ENCODE assay signal across 8 cellular contexts in genomic region chr16:88747588-88748301, GRCh38. TPM values are rescaled to one million over a fixed set of nuclear protein-coding genes. Genes with fewer than 3 reads are reported as not detected.
A peak's percentile ranks its signal among the peaks of the same experiment; 100 is the strongest.
DNase-seq lines count a peak whose midpoint lies in the region; ATAC-seq and TF ChIP-seq lines count a peak whose summit lies in the region.

No MANE protein-coding gene starts in this region.

- H3K9me3 ChIP-seq in SU-DHL-6 (ENCODE audit: insufficient read depth, low read length) (no peaks in the 10 kb centered on the region), esophagus squamous epithelium (no peaks in the 10 kb centered on the region), prostate gland (no peaks in the 10 kb centered on the region)

- H3K9me2 ChIP-seq in SU-DHL-6 (replicated peaks; ENCODE audit: insufficient read depth, low read length): no peaks in the 10 kb centered on the region

- no peak overlapping the region for H2AFZ ChIP-seq in SU-DHL-6 (ENCODE audit: low read depth, low read length, severe bottlenecking)

- no peaks in the 10 kb centered on the region for H3F3A ChIP-seq in SU-DHL-6 (ENCODE audit: insufficient read depth)

- no peak overlapping the region for H3K27ac Mint-ChIP-seq in type B pancreatic cell

- H3K9me3 Mint-ChIP-seq in type B pancreatic cell: no peaks in the 10 kb centered on the region

- no peaks in the 10 kb centered on the region for H3K36me3 Mint-ChIP-seq in type B pancreatic cell

- H3K27ac ChIP-seq in SU-DHL-6 (ENCODE audit: low read depth, low read length) (no peak overlapping the region), esophagus squamous epithelium (peak overlapping the region in 2 of 4 donors; percentile 39 to 77), prostate gland (peak overlapping the region in 1 of 2 donors; percentile 69)

- H3K79me2 ChIP-seq in SU-DHL-6 (ENCODE audit: insufficient read depth, low read length): no peaks in the 10 kb centered on the region

- H3K4me1 ChIP-seq in esophagus squamous epithelium (peaks cover 19 to 58% (median 45%) of the 10 kb centered on the region in 3 donors), prostate gland (replicated peaks) (peaks cover 9% of the 10 kb centered on the region)

- TF ChIP-seq CTCF in SU-DHL-6 (IDR thresholded peaks at IDR 0.05; ENCODE audit: insufficient read depth, low read length, poor library complexity, severe bottlenecking) (peak; percentile 21), esophagus squamous epithelium (IDR thresholded peaks at IDR 0.05) (peak in 4 of 6 experiments; percentile 4 to 53 (median 18)), type B pancreatic cell (conservative IDR thresholded peaks at IDR 0.05) (peak; percentile 37), prostate gland (IDR thresholded peaks at IDR 0.05) (no peak)

- no peaks in the 10 kb centered on the region for H4K20me1 ChIP-seq in SU-DHL-6 (ENCODE audit: low read depth, low read length)

- no peak overlapping the region for H3K4me2 ChIP-seq in SU-DHL-6 (ENCODE audit: low read depth, low read length, poor library complexity, severe bottlenecking)

- TF ChIP-seq POLR2A in esophagus squamous epithelium (IDR thresholded peaks at IDR 0.05): no peak
- no peak for TF ChIP-seq POLR2A in prostate gland (IDR thresholded peaks at IDR 0.05)

- no peak overlapping the region for H3K9ac ChIP-seq in SU-DHL-6 (ENCODE audit: low read length)

- intact Hi-C loops in esophagus squamous epithelium (cut with DNase I): no loop called here
- intact Hi-C loops in prostate gland (cut with DNase I): no loop called here

- H3K4me3 Mint-ChIP-seq in type B pancreatic cell: no peak overlapping the region

- H3K27me3 Mint-ChIP-seq in type B pancreatic cell: no peaks in the 10 kb centered on the region

- no peak for ATAC-seq in HG02970 (IDR thresholded peaks at IDR 0.05; ENCODE audit: low FRiP score, unreplicated experiment)
- ATAC-seq in GM19328 (IDR thresholded peaks at IDR 0.05; ENCODE audit: unreplicated experiment): no peak

- no peak overlapping the region for H3K4me3 ChIP-seq in SU-DHL-6 (ENCODE audit: insufficient read depth, low read length, poor library complexity, severe bottlenecking)
- H3K4me3 ChIP-seq in esophagus squamous epithelium: no peak overlapping the region
- no peak overlapping the region for H3K4me3 ChIP-seq in prostate gland

- 78% methylated on average over 17 to 18 of the region's 26 CpGs for WGBS in esophagus squamous epithelium, 2 donors
- WGBS in prostate gland: 87% methylated on average over 23 of the region's 26 CpGs

- H3K36me3 ChIP-seq in SU-DHL-6 (ENCODE audit: low read length) (no peaks in the 10 kb centered on the region), esophagus squamous epithelium (peaks cover 0 to 40% (median 0%) of the 10 kb centered on the region in 3 donors), prostate gland (no peaks in the 10 kb centered on the region)

- H3K4me1 Mint-ChIP-seq in type B pancreatic cell (ENCODE audit: unreplicated experiment): no peaks in the 10 kb centered on the region

- DNase-seq in DMS153 (lab: John Stamatoyannopoulos, UW): peak; percentile 45
- DNase-seq in HUDEP-2 (lab: John Stamatoyannopoulos, UW; ENCODE audit: unreplicated experiment in 76 of 76): peak in 69 of 76 experiments; percentile 12 to 85 (median 62)
- DNase-seq in esophagus squamous epithelium (lab: John Stamatoyannopoulos, UW): no peak
- DNase-seq in type B pancreatic cell (ENCODE audit: extremely low spot score, unreplicated experiment): no peak
- DNase-seq in prostate gland (ENCODE audit: low spot score): no peak

- H3K27me3 ChIP-seq in SU-DHL-6 (ENCODE audit: low read length): no peaks in the 10 kb centered on the region
- H3K27me3 ChIP-seq in esophagus squamous epithelium: no peaks in the 10 kb centered on the region
- H3K27me3 ChIP-seq in prostate gland (replicated peaks; ENCODE audit: insufficient read depth): no peaks in the 10 kb centered on the region

RNA-seq across cellular contexts. Expression of gene PIEZO1, which starts 37.3 kb away (rescaled TPM):
- total RNA-seq in esophagus squamous epithelium (100 to 1,000 TPM in 2 of 4 donors, 10 to 100 TPM in 2; 46.0 to 131 (median 103) TPM), type B pancreatic cell (ENCODE audit: low replicate concordance) (33.3 and 94.7 TPM in 2 replicates), prostate gland (100 to 1,000 TPM; 156 to 202 TPM)

RNA-seq across cellular contexts. Expression of gene CTU2, which starts 41.4 kb away (rescaled TPM):
- 10 to 100 TPM in 1 of 4 donors, 1 to 10 TPM in 3; 4.4 to 13.2 (median 6.3) TPM for total RNA-seq in esophagus squamous epithelium
- total RNA-seq in type B pancreatic cell (ENCODE audit: low replicate concordance): 25.1 and 27.1 TPM in 2 replicates
- 10 to 100 TPM; 15.0 to 19.1 TPM for total RNA-seq in prostate gland

RNA-seq across cellular contexts. Expression of gene RNF166, which starts 41.5 kb away (rescaled TPM):
- total RNA-seq in esophagus squamous epithelium (10 to 100 TPM in 2 of 4 donors, 1 to 10 TPM in 2; 7.1 to 16.8 (median 9.6) TPM), type B pancreatic cell (ENCODE audit: low replicate concordance) (11.9 and 20.1 TPM in 2 replicates), prostate gland (10 to 100 TPM; 11.6 to 30.3 TPM)

RNA-seq across cellular contexts. Expression of gene CDT1, which starts 55.8 kb away (rescaled TPM):
- total RNA-seq in esophagus squamous epithelium: 10 to 100 TPM in 3 of 4 donors, 1 to 10 TPM in 1; 7.7 to 20.7 (median 11.2) TPM
- total RNA-seq in type B pancreatic cell (ENCODE audit: low replicate concordance): 17.7 and 36.8 TPM in 2 replicates
- total RNA-seq in prostate gland: 1 to 10 TPM; 4.3 to 7.6 TPM

Comparison
In these comparisons a context has a peak if more than half of its experiments do, and no peak if none do; other contexts are left out.
1. DNase-seq: peak in DMS153 (single experiment) and HUDEP-2 (69 of 76); none in esophagus squamous epithelium (single experiment), type B pancreatic cell (single experiment) and prostate gland (single experiment).
2. CTCF ChIP-seq: peak in SU-DHL-6 (single experiment), esophagus squamous epithelium (4 of 6) and type B pancreatic cell (single experiment); none in prostate gland (0 of 4).